8 cellular contexts compared by ENCODE assay signal in the genomic region with DNA sequence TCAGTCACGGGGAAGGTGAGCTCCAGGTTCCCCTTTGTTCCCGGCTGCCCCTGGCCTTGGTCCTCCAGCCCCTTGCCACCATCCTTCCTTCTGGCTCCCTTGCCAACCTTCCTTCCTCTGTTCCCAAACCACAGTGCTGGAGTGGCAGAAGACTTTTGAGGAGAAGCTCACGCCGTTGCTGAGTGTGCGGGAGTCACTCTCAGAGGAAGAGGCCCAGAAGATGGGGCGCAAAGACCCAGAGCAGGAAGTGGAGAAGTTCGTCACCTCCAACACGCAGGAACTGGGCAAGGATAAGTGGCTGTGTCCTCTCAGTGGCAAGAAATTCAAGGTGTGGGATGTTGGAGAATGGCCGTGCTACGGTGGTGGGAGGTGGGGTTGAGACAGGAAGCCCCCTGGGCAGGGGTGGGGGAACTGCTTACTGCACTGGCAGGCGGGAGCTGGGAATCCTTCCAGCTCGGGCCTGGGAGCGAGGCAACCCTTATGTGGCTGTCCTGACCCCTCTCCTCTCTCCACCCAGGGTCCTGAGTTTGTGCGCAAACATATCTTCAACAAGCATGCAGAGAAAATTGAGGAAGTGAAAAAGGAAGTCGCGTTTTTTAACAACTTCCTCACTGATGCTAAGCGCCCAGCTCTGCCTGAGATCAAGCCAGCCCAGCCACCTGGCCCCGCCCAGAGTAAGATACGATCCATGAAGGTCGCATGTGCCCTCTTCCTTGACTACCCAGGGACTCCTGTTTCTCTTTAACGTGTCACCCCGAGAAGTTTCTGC. TPM values are rescaled to one million over a fixed set of nuclear protein-coding genes. Genes with fewer than 3 reads are reported as not detected.
A peak's percentile ranks its signal among the peaks of the same experiment; 100 is the strongest.
DNase-seq lines count a peak whose midpoint lies in the region; ATAC-seq and TF ChIP-seq lines count a peak whose summit lies in the region.

No MANE protein-coding gene starts in this region.

- H3K4me3 ChIP-seq in NB4 (ENCODE audit: low read depth, low read length), result peak overlapping the region; percentile 92
- peak overlapping the region; percentile 38 for H3K4me3 ChIP-seq in naive thymus-derived CD4-positive, alpha-beta T cell (ENCODE audit: low read length)

- peak overlapping the region; percentile 79 for H3K4me3 Mint-ChIP-seq in activated T-helper 2 cell treated with anti-CD3 and anti-CD28 coated beads, Interferon-gamma antibody, Interleukin-2, Interleukin-4, amounts not matched to agents 10 μg/mL and 5 μg/mL and 100 μg/mL, durations not matched to agents 14 hours and 24 hours and 36 hours (ENCODE audit: low read depth)
- H3K4me3 Mint-ChIP-seq in naive thymus-derived CD4-positive, alpha-beta T cell, result peak overlapping the region; percentile 83 to 90 (median 88)

- H3K4me1 Mint-ChIP-seq in activated T-helper 2 cell treated with anti-CD3 and anti-CD28 coated beads, Interferon-gamma antibody, Interleukin-2, Interleukin-4, amounts not matched to agents 10 μg/mL and 5 μg/mL and 100 μg/mL, durations not matched to agents 14 hours and 24 hours and 36 hours (ENCODE audit: low read depth), result peaks cover 49% of the 10 kb centered on the region
- H3K4me1 Mint-ChIP-seq in naive thymus-derived CD4-positive, alpha-beta T cell, result peaks cover 32 to 52% (median 46%) of the 10 kb centered on the region in 7 donors

- H3K27ac ChIP-seq in naive thymus-derived CD4-positive, alpha-beta T cell (ENCODE audit: low read depth, low read length), result peak overlapping the region; percentile 88

- POLR2A ChIA-PET in naive thymus-derived CD4-positive, alpha-beta T cell (lab: Charles Lee), result interaction anchor here (0.9 to 7.3 kb wide), 9 partner anchors 11 to 968 kb away, joined by 3 to 161 read pairs (median 4); a partner anchor contains a TSS

- CTCF ChIA-PET in naive thymus-derived CD4-positive, alpha-beta T cell (lab: Charles Lee), result interaction anchor here (0.5 to 1.7 kb wide), 2 partner anchors 12 to 397 kb away, joined by 3 to 6 read pairs; a partner anchor contains a TSS

- H3K27ac Mint-ChIP-seq in activated T-helper 2 cell treated with anti-CD3 and anti-CD28 coated beads, Interferon-gamma antibody, Interleukin-2, Interleukin-4, amounts not matched to agents 10 μg/mL and 5 μg/mL and 100 μg/mL, durations not matched to agents 14 hours and 24 hours and 36 hours, result peak overlapping the region; percentile 82
- H3K27ac Mint-ChIP-seq in naive thymus-derived CD4-positive, alpha-beta T cell, result peak overlapping the region; percentile 90 to 98 (median 95)

- peaks cover 14% of the 10 kb centered on the region for H3K27me3 Mint-ChIP-seq in activated T-helper 2 cell treated with anti-CD3 and anti-CD28 coated beads, Interferon-gamma antibody, Interleukin-2, Interleukin-4, amounts not matched to agents 10 μg/mL and 5 μg/mL and 100 μg/mL, durations not matched to agents 14 hours and 24 hours and 36 hours (ENCODE audit: low read depth)
- peaks cover 10 to 21% (median 11%) of the 10 kb centered on the region in 5 donors for H3K27me3 Mint-ChIP-seq in naive thymus-derived CD4-positive, alpha-beta T cell

- peak; percentile 38 for ATAC-seq in GM21737 (IDR thresholded peaks at IDR 0.05; ENCODE audit: unreplicated experiment)
- ATAC-seq in naive thymus-derived CD4-positive, alpha-beta T cell, result peak; percentile 48
- ATAC-seq in GM19328 (IDR thresholded peaks at IDR 0.05; ENCODE audit: unreplicated experiment), result no peak

- H3K36me3 ChIP-seq in naive thymus-derived CD4-positive, alpha-beta T cell (ENCODE audit: control insufficient read depth in 2 of 3, insufficient read depth in 3 of 3, low read length in 3 of 3), result peaks cover 17 to 51% (median 22%) of the 10 kb centered on the region in 3 experiments

- no peaks in the 10 kb centered on the region for H3K9me3 ChIP-seq in naive thymus-derived CD4-positive, alpha-beta T cell (ENCODE audit: control insufficient read depth in 2 of 3, low read length in 3 of 3)

- H3K9me3 Mint-ChIP-seq in activated T-helper 2 cell treated with anti-CD3 and anti-CD28 coated beads, Interferon-gamma antibody, Interleukin-2, Interleukin-4, amounts not matched to agents 10 μg/mL and 5 μg/mL and 100 μg/mL, durations not matched to agents 14 hours and 24 hours and 36 hours, result no peaks in the 10 kb centered on the region
- H3K9me3 Mint-ChIP-seq in naive thymus-derived CD4-positive, alpha-beta T cell, result peaks cover 0 to 4% (median 0%) of the 10 kb centered on the region in 11 donors

- no peaks in the 10 kb centered on the region for H3K27me3 ChIP-seq in naive thymus-derived CD4-positive, alpha-beta T cell (ENCODE audit: control insufficient read depth in 2 of 2, insufficient read depth in 2 of 2, low read length in 2 of 2)

- intact Hi-C loops in activated T-helper 2 cell treated with anti-CD3 and anti-CD28 coated beads, Interferon-gamma antibody, Interleukin-2, Interleukin-4, amounts not matched to agents 10 μg/mL and 5 μg/mL and 100 μg/mL, durations not matched to agents 14 hours and 24 hours and 36 hours (cut with micrococcal nuclease), result loop anchor here (1.0 kb wide), 1 partner anchor 12 kb away; a partner anchor contains a TSS
- intact Hi-C loops in naive thymus-derived CD4-positive, alpha-beta T cell (cut with micrococcal nuclease), result loop anchor here (5.0 kb wide), 3 partner anchors 130 to 280 kb away; a partner anchor contains a TSS

- DNase-seq in GDM1 (lab: John Stamatoyannopoulos, UW) (peak; percentile 68), NB4 (ENCODE audit: low read depth) (peak; percentile 98), HK-2 (ENCODE audit: unreplicated experiment) (no peak), NCI-H1092 (lab: John Stamatoyannopoulos, UW) (no peak)
- peak; percentile 67 for DNase-seq in activated T-helper 2 cell treated with anti-CD3 and anti-CD28 coated beads, Interferon-gamma antibody, Interleukin-2, Interleukin-4, amounts not matched to agents 10 μg/mL and 5 μg/mL and 100 μg/mL, durations not matched to agents 14 hours and 24 hours and 36 hours (ENCODE audit: low spot score)
- DNase-seq in naive thymus-derived CD4-positive, alpha-beta T cell, result peak in 8 of 9 donors; percentile 48 to 70 (median 61)

- TF ChIP-seq CTCF in NB4 (IDR thresholded peaks at IDR 0.05; ENCODE audit: low read depth, low read length), result no peak

- TF ChIP-seq POLR2A in NB4 (IDR thresholded peaks at IDR 0.05; ENCODE audit: extremely low read depth, insufficient read length), result peak; percentile 50

- peaks cover 31 to 48% of the 10 kb centered on the region in 2 donors for H3K4me1 ChIP-seq in naive thymus-derived CD4-positive, alpha-beta T cell (ENCODE audit: control insufficient read depth in 2 of 2, insufficient read depth in 2 of 2, low read length in 2 of 2)

- peaks cover 65% of the 10 kb centered on the region for H3K36me3 Mint-ChIP-seq in activated T-helper 2 cell treated with anti-CD3 and anti-CD28 coated beads, Interferon-gamma antibody, Interleukin-2, Interleukin-4, amounts not matched to agents 10 μg/mL and 5 μg/mL and 100 μg/mL, durations not matched to agents 14 hours and 24 hours and 36 hours (ENCODE audit: low read depth)
- H3K36me3 Mint-ChIP-seq in naive thymus-derived CD4-positive, alpha-beta T cell, result peaks cover 22 to 55% (median 41%) of the 10 kb centered on the region in 5 donors

RNA-seq across cellular contexts. Expression of a gene that starts 2.1 kb away (rescaled TPM):
- total RNA-seq in activated T-helper 2 cell treated with anti-CD3 and anti-CD28 coated beads, Interferon-gamma antibody, Interleukin-2, Interleukin-4, amounts not matched to agents 10 μg/mL and 5 μg/mL and 100 μg/mL, durations not matched to agents 14 hours and 24 hours and 36 hours, result 3.8 and 5.0 TPM in 2 replicates
- 10 to 100 TPM in 1 of 5 experiments, 1 to 10 TPM in 4; 2.1 to 11.1 (median 3.5) TPM for total RNA-seq in naive thymus-derived CD4-positive, alpha-beta T cell
- polyA plus RNA-seq in naive thymus-derived CD4-positive, alpha-beta T cell, result 1 to 10 TPM in 1 of 2 donors, under 1 TPM in 1; 0.99 to 1.9 TPM

RNA-seq across cellular contexts. Expression of a gene that starts 8.3 kb away (rescaled TPM):
- total RNA-seq in activated T-helper 2 cell treated with anti-CD3 and anti-CD28 coated beads, Interferon-gamma antibody, Interleukin-2, Interleukin-4, amounts not matched to agents 10 μg/mL and 5 μg/mL and 100 μg/mL, durations not matched to agents 14 hours and 24 hours and 36 hours, result 0.09 and 0.21 TPM in 2 replicates
- under 1 TPM in 3 of 5 experiments, not detected in 2; 0.11 to 0.32 (median 0.22) TPM for total RNA-seq in naive thymus-derived CD4-positive, alpha-beta T cell
- polyA plus RNA-seq in naive thymus-derived CD4-positive, alpha-beta T cell, result not detected

RNA-seq across cellular contexts. Expression of a gene that starts 12.5 kb away (rescaled TPM):
- 280 and 290 TPM in 2 replicates for total RNA-seq in activated T-helper 2 cell treated with anti-CD3 and anti-CD28 coated beads, Interferon-gamma antibody, Interleukin-2, Interleukin-4, amounts not matched to agents 10 μg/mL and 5 μg/mL and 100 μg/mL, durations not matched to agents 14 hours and 24 hours and 36 hours
- total RNA-seq in naive thymus-derived CD4-positive, alpha-beta T cell, result 100 to 1,000 TPM; 212 to 271 (median 261) TPM
- 10 to 100 TPM; 43.6 to 64.4 TPM for polyA plus RNA-seq in naive thymus-derived CD4-positive, alpha-beta T cell

RNA-seq across cellular contexts. Expression of a gene that starts 20.2 kb away (rescaled TPM):
- 38.5 and 38.7 TPM in 2 replicates for total RNA-seq in activated T-helper 2 cell treated with anti-CD3 and anti-CD28 coated beads, Interferon-gamma antibody, Interleukin-2, Interleukin-4, amounts not matched to agents 10 μg/mL and 5 μg/mL and 100 μg/mL, durations not matched to agents 14 hours and 24 hours and 36 hours
- total RNA-seq in naive thymus-derived CD4-positive, alpha-beta T cell, result 10 to 100 TPM in 4 of 5 experiments, 1 to 10 TPM in 1; 8.0 to 28.1 (median 10.4) TPM
- polyA plus RNA-seq in naive thymus-derived CD4-positive, alpha-beta T cell, result 1 to 10 TPM; 3.4 to 3.9 TPM

RNA-seq across cellular contexts. Expression of a gene that starts 34.9 kb away (rescaled TPM):
- total RNA-seq in activated T-helper 2 cell treated with anti-CD3 and anti-CD28 coated beads, Interferon-gamma antibody, Interleukin-2, Interleukin-4, amounts not matched to agents 10 μg/mL and 5 μg/mL and 100 μg/mL, durations not matched to agents 14 hours and 24 hours and 36 hours, result 27.3 and 31.6 TPM in 2 replicates
- 10 to 100 TPM; 50.4 to 78.6 (median 62.7) TPM for total RNA-seq in naive thymus-derived CD4-positive, alpha-beta T cell
- 1 to 10 TPM; 5.0 to 7.8 TPM for polyA plus RNA-seq in naive thymus-derived CD4-positive, alpha-beta T cell

Comparison
In these comparisons a context has a peak if more than half of its experiments do, and no peak if none do; other contexts are left out.
1. DNase-seq: peak in GDM1 (single experiment), NB4 (single experiment), activated T-helper 2 cell treated with anti-CD3 and anti-CD28 coated beads, Interferon-gamma antibody, Interleukin-2, Interleukin-4, amounts not matched to agents 10 μg/mL and 5 μg/mL and 100 μg/mL, durations not matched to agents 14 hours and 24 hours and 36 hours (single experiment) and naive thymus-derived CD4-positive, alpha-beta T cell (8 of 9); none in HK-2 (single experiment) and NCI-H1092 (single experiment).